In genomic region chr1:37473431-37474050, GRCh38 we compare ENCODE assay signal across 9 cellular contexts. TPM values are rescaled to one million over a fixed set of nuclear protein-coding genes. Genes with fewer than 3 reads are reported as not detected.
DNase-seq lines count a peak whose midpoint lies in the region; ATAC-seq, FAIRE-seq and TF ChIP-seq lines count a peak whose summit lies in the region.
"Had no signal": no experiment of that assay in that cellular context is flagged by ENCODE, and none has a peak within 500 bp of the region (broad histone marks: within the 10 kb centered on the region; RNA-seq: fewer than 3 reads in every experiment).

No MANE protein-coding gene starts in this region.

- no peak for FAIRE-seq in A549 (lab: Jason Lieb, UNC)
- FAIRE-seq: endometrium had no signal

- peaks cover 53% of the 10 kb centered on the region for H3K4me1 Mint-ChIP-seq in WTC11
- peaks cover 43 to 64% (median 59%) of the 10 kb centered on the region in 4 donors for H3K4me1 Mint-ChIP-seq in naive thymus-derived CD8-positive, alpha-beta T cell

- H3K4me2 ChIP-seq in A549: peak overlapping the region; percentile 81

- CTCF ChIA-PET in A549 (lab: Yijun Ruan, JAX): interaction anchor here (0.6 to 17.9 kb wide), 5 partner anchors 8 to 377 kb away, joined by 3 to 209 read pairs (median 5); no protein-coding TSS in a partner anchor
- CTCF ChIA-PET in WTC11 (lab: Charles Lee): interaction anchor here (1.0 to 6.4 kb wide), 8 partner anchors 8 to 219 kb away, joined by 3 to 109 read pairs (median 6); partner anchors contain the start of genes CDCA8 and MEAF6

- TF ChIP-seq CTCF in A549 (IDR thresholded peaks at IDR 0.05) (peak; percentile 22; the same call in 2 of the 3 replicates), WTC11 (IDR thresholded peaks at IDR 0.05) (no peak)

- H3K4me1 ChIP-seq in A549: peaks cover 51% of the 10 kb centered on the region

- no peak for TF ChIP-seq EP300 in A549 (IDR thresholded peaks at IDR 0.05)

- H3K36me3 Mint-ChIP-seq in WTC11: peaks cover 5% of the 10 kb centered on the region
- peaks cover 0 to 32% (median 17%) of the 10 kb centered on the region in 3 donors for H3K36me3 Mint-ChIP-seq in naive thymus-derived CD8-positive, alpha-beta T cell

- H3K27ac ChIP-seq in A549: peak overlapping the region; percentile 88 to 100

- H3K4me3 ChIP-seq in A549 (peak overlapping the region; percentile 85), H7 (ENCODE audit: insufficient read depth, low read depth, low read length) (peak overlapping the region; percentile 83)

- 0 out of 5 replicates have a peak, but pooled peaks of 1 of the 2 experiments have one; percentile 6 for TF ChIP-seq RAD21 in A549 (conservative IDR thresholded peaks at IDR 0.05 in 1 of 2, IDR thresholded peaks at IDR 0.05 in 1 of 2)

- DNase-seq in A549 (ENCODE audit: low read depth in 1 of 2, low spot score in 1 of 2): peak in 1 of 2 experiments; percentile 58
- peak; percentile 55 for DNase-seq in H7
- DNase-seq in WTC11 (ENCODE audit: low spot score): no peak
- peak; percentile 47 to 63 for DNase-seq in erythroblast (lab: John Stamatoyannopoulos, UW)
- DNase-seq in naive thymus-derived CD8-positive, alpha-beta T cell: peak in 4 of 10 donors; percentile 24 to 69 (median 61)
- DNase-seq in amniotic stem cell (lab: John Stamatoyannopoulos, UW): no peak

- H3K27me3 Mint-ChIP-seq in WTC11 (ENCODE audit: low read depth): peaks cover 23% of the 10 kb centered on the region
- no peaks in the 10 kb centered on the region for H3K27me3 Mint-ChIP-seq in naive thymus-derived CD8-positive, alpha-beta T cell

- no peak overlapping the region for H3K27ac Mint-ChIP-seq in WTC11
- H3K27ac Mint-ChIP-seq in naive thymus-derived CD8-positive, alpha-beta T cell: peak overlapping the region; percentile 83 to 95 (median 91)

- H3K9me3 ChIP-seq in A549: no peaks in the 10 kb centered on the region

- H3K9me3 Mint-ChIP-seq in WTC11: no peaks in the 10 kb centered on the region
- no peaks in the 10 kb centered on the region for H3K9me3 Mint-ChIP-seq in naive thymus-derived CD8-positive, alpha-beta T cell

- ATAC-seq in A549 (peak; percentile 12 to 14; a peak in 3 of 6 replicates), WTC11 (no peak), HG03108 (IDR thresholded peaks at IDR 0.05; ENCODE audit: unreplicated experiment) (no peak), HG02642 (IDR thresholded peaks at IDR 0.05; ENCODE audit: poor library complexity, unreplicated experiment) (no peak)
- ATAC-seq in naive thymus-derived CD8-positive, alpha-beta T cell: peak; percentile 12 to 20

- H3K4me3 Mint-ChIP-seq in WTC11: peak overlapping the region; percentile 72
- peak overlapping the region; percentile 84 to 96 (median 94) for H3K4me3 Mint-ChIP-seq in naive thymus-derived CD8-positive, alpha-beta T cell

- peaks cover 11% of the 10 kb centered on the region for H3K36me3 ChIP-seq in H7 (replicated peaks; ENCODE audit: control insufficient read depth, insufficient read depth, low read length)

- peaks cover 10% of the 10 kb centered on the region for H3K27me3 ChIP-seq in H7 (ENCODE audit: control insufficient read depth, insufficient read depth, low read length)

- WGBS in A549 (ENCODE audit: missing lambda C conversion rate): 1% methylated on average over 10 of the region's 12 CpGs

- TF ChIP-seq POLR2A in A549 (IDR thresholded peaks at IDR 0.05; ENCODE audit: low read length): no peak
- TF ChIP-seq POLR2A in erythroblast (IDR thresholded peaks at IDR 0.05; ENCODE audit: low read length): no peak

- POLR2A ChIA-PET in A549 (lab: Yijun Ruan, JAX): interaction anchor here (1.2 to 3.0 kb wide), 3 partner anchors 13 to 23 kb away, joined by 3 to 20 read pairs (median 4); no protein-coding TSS in a partner anchor
- POLR2A ChIA-PET in WTC11 (lab: Charles Lee): interaction anchor here (0.6 to 1.2 kb wide), 4 partner anchors 11 to 1587 kb away, joined by 3 to 4 read pairs (median 4); no protein-coding TSS in a partner anchor
- POLR2A ChIA-PET in naive thymus-derived CD8-positive, alpha-beta T cell (lab: Charles Lee): interaction anchor here (0.6 to 8.8 kb wide), 9 partner anchors 7 to 1009 kb away, joined by 3 to 133 read pairs (median 6); partner anchors contain the start of genes MEAF6 and MRPS15

TF ChIP-seq in A549, 52 proteins besides CTCF, POLR2A, EP300 and RAD21:
- TF ChIP-seq RCOR1 (IDR thresholded peaks at IDR 0.05; ENCODE audit: low read depth, low read length) (no peak), KDM1A (IDR thresholded peaks at IDR 0.05; ENCODE audit: low read depth) (no peak), MAX (IDR thresholded peaks at IDR 0.05) (peak; percentile 27; the same call in 1 of the 2 replicates), MAFK (IDR thresholded peaks at IDR 0.05; ENCODE audit: partially characterized antibody) (no peak)
TF ChIP-seq in A549: peak in this region for 1.

TF ChIP-seq in WTC11, 78 proteins besides CTCF, POLR2A, EP300 and RAD21:
- no peak for TF ChIP-seq ERG (CRISPR knock-in tag; IDR thresholded peaks at IDR 0.05)
- no peak for TF ChIP-seq ZNF232 (CRISPR knock-in tag; IDR thresholded peaks at IDR 0.05)
- TF ChIP-seq SP1 (CRISPR knock-in tag; conservative IDR thresholded peaks at IDR 0.05): no peak
- TF ChIP-seq KAT7 (CRISPR knock-in tag; IDR thresholded peaks at IDR 0.05; ENCODE audit: borderline replicate concordance): no peak
- no peak for TF ChIP-seq ZSCAN18 (CRISPR knock-in tag; IDR thresholded peaks at IDR 0.05)
- no peak for TF ChIP-seq PRRX2 (CRISPR knock-in tag; IDR thresholded peaks at IDR 0.05)
- TF ChIP-seq ZNF317 (CRISPR knock-in tag; IDR thresholded peaks at IDR 0.05; ENCODE audit: borderline replicate concordance, low read depth): no peak
TF ChIP-seq in WTC11: peak in this region for 0.

RNA-seq across cellular contexts. Expression of gene ZC3H12A, which starts 0.8 kb away (rescaled TPM):
- polyA plus RNA-seq in A549 (2011; rRNA removed) (23.1 and 23.5 TPM in 2 replicates), A549 (2017; fragmentation: RNase III; extraction: RNeasy Plus Mini Kit Qiagen cat#74134 plus additional on column Dnase treatment) (11.6 to 16.3 TPM (median 14.7 TPM) in 3 replicates)
- 26.7 and 39.4 TPM in 2 replicates for polyA plus RNA-seq in A549 (2012; cell fraction: cytosol; rRNA removed)
- polyA plus RNA-seq in A549 (2012; cell fraction: nucleus; rRNA removed): 101 and 103 TPM in 2 replicates
- polyA minus RNA-seq in A549 (2011; rRNA and poly(A)+ RNA removed): 36.5 and 49.9 TPM in 2 replicates
- 11.0 and 12.3 TPM in 2 replicates for total RNA-seq in H7 (2014; rRNA removed; shearing (Covaris generic))
- total RNA-seq in WTC11 (2021): 8.4 to 10.9 TPM (median 9.6 TPM) in 3 replicates
- 10 to 100 TPM; 39.5 to 45.3 TPM for total RNA-seq in naive thymus-derived CD8-positive, alpha-beta T cell
- polyA plus RNA-seq in naive thymus-derived CD8-positive, alpha-beta T cell: 10 to 100 TPM in 1 of 3 donors, 1 to 10 TPM in 2; 1.5 to 10.0 (median 3.1) TPM

RNA-seq across cellular contexts. Expression of gene MEAF6, which starts 41.0 kb away (rescaled TPM):
- polyA plus RNA-seq in A549 (2011; rRNA removed) (45.4 and 47.2 TPM in 2 replicates), A549 (2017; fragmentation: RNase III; extraction: RNeasy Plus Mini Kit Qiagen cat#74134 plus additional on column Dnase treatment) (38.5 to 42.5 TPM (median 39.4 TPM) in 3 replicates)
- polyA plus RNA-seq in A549 (2012; cell fraction: cytosol; rRNA removed): 19.4 and 20.5 TPM in 2 replicates
- 9.2 and 17.5 TPM in 2 replicates for polyA plus RNA-seq in A549 (2012; cell fraction: nucleus; rRNA removed)
- 9.9 and 11.4 TPM in 2 replicates for polyA minus RNA-seq in A549 (2011; rRNA and poly(A)+ RNA removed)
- total RNA-seq in H7 (2014; rRNA removed; shearing (Covaris generic)): 65.4 and 71.3 TPM in 2 replicates
- 37.4 to 41.3 TPM (median 41.0 TPM) in 3 replicates for total RNA-seq in WTC11 (2021)
- 10 to 100 TPM; 93.8 to 99.3 TPM for total RNA-seq in naive thymus-derived CD8-positive, alpha-beta T cell
- polyA plus RNA-seq in naive thymus-derived CD8-positive, alpha-beta T cell: 100 to 1,000 TPM; 118 to 184 (median 154) TPM

Comparison
In these comparisons a context has a peak if more than half of its experiments do, and no peak if none do; other contexts are left out.
1. ATAC-seq: peak in A549 (2 of 2) and naive thymus-derived CD8-positive, alpha-beta T cell (2 of 2); none in WTC11 (single experiment), HG03108 (single experiment) and HG02642 (single experiment).
2. DNase-seq: peak in H7 (single experiment) and erythroblast (2 of 2); none in WTC11 (single experiment) and amniotic stem cell (single experiment).
3. Of the 8 proteins assayed by ChIP-seq in both WTC11 and A549: peak only in WTC11: none; only in A549: CTCF and MAX; in both: none; in neither: 6.